Comparison of ENCODE assay signal across 24 cellular contexts in genomic region chr13:33129094-33129832, GRCh38.
A peak's percentile ranks its signal among the peaks of the same experiment; 100 is the strongest.
DNase-seq lines count a peak whose midpoint lies in the region; ATAC-seq, FAIRE-seq and TF ChIP-seq lines count a peak whose summit lies in the region.
"Had no signal": no experiment of that assay in that cellular context is flagged by ENCODE, and none has a peak within 500 bp of the region (broad histone marks: within the 10 kb centered on the region; RNA-seq: fewer than 3 reads in every experiment).

No MANE protein-coding gene starts in this region.

- no peak overlapping the region for H4K91ac ChIP-seq in H1 (replicated peaks; ENCODE audit: insufficient read length, low read length)

- no peak for FAIRE-seq in H1 (lab: Jason Lieb, UNC)
- FAIRE-seq: GM18507 had no signal

- TF ChIP-seq CTCF in H1 (IDR thresholded peaks at IDR 0.05; ENCODE audit: control extremely low read depth in 1 of 3, insufficient read depth in 1 of 3, low read depth in 1 of 3, low read length in 3 of 3), result no peak
- no peak for TF ChIP-seq CTCF in heart left ventricle (IDR thresholded peaks at IDR 0.05)
- no peak for TF ChIP-seq CTCF in sigmoid colon (IDR thresholded peaks at IDR 0.05)

- peak; percentile 62 to 75 (median 64) for ATAC-seq in heart left ventricle
- ATAC-seq in right cardiac atrium, result peak in 1 of 2 donors; percentile 47

- H3K27me3 ChIP-seq in H1 (replicated peaks in 1 of 4; ENCODE audit: control insufficient read depth in 3 of 4, extremely low read depth in 1 of 4, insufficient read depth in 3 of 4, low read length in 3 of 4) (no peaks in the 10 kb centered on the region), heart left ventricle (no peaks in the 10 kb centered on the region), right cardiac atrium (ENCODE audit: control insufficient read depth, insufficient read depth) (no peaks in the 10 kb centered on the region), sigmoid colon (no peaks in the 10 kb centered on the region)

- no peaks in the 10 kb centered on the region for H3K4me1 Mint-ChIP-seq in immature natural killer cell
- H3K4me1 Mint-ChIP-seq: B cell; CD8-positive, alpha-beta memory T cell had no signal

- POLR2A ChIA-PET in H1 (lab: Charles Lee; ENCODE audit: partially characterized antibody), result no interaction called here

- H3K56ac ChIP-seq in H1 (replicated peaks; ENCODE audit: insufficient read length, low read depth, low read length), result no peak overlapping the region

- no peak overlapping the region for H3K27ac Mint-ChIP-seq in immature natural killer cell
- H3K27ac Mint-ChIP-seq: B cell; CD8-positive, alpha-beta memory T cell had no signal

- H3K27me3 Mint-ChIP-seq in immature natural killer cell (ENCODE audit: low read depth in 3 of 3), result peaks cover 0 to 5% (median 0%) of the 10 kb centered on the region in 3 donors
- H3K27me3 Mint-ChIP-seq: B cell had no signal

- TF ChIP-seq POLR2A in H1 (IDR thresholded peaks at IDR 0.05; ENCODE audit: control extremely low read depth in 1 of 2, low read depth in 2 of 2, low read length in 2 of 2) (no peak), heart left ventricle (IDR thresholded peaks at IDR 0.05) (no peak), sigmoid colon (IDR thresholded peaks at IDR 0.05) (no peak), erythroblast (IDR thresholded peaks at IDR 0.05; ENCODE audit: low read length) (no peak)

- no peak overlapping the region for H2BK5ac ChIP-seq in H1 (ENCODE audit: low read depth, low read length)

- H2BK15ac ChIP-seq in H1 (ENCODE audit: low read length), result no peak overlapping the region

- DNase-seq in H1 (ENCODE audit: low read depth in 1 of 2, low spot score in 2 of 2) (no peak), heart left ventricle (peak in 4 of 5 donors; percentile 54 to 82 (median 78)), right cardiac atrium (peak in 2 of 3 donors; percentile 71 to 75), sigmoid colon (no peak), erythroblast (lab: John Stamatoyannopoulos, UW) (no peak), HuH-7.5 (ENCODE audit: low spot score) (no peak), DMS53 treated with DMSO at 0.1 percent for 48 hours (lab: John Stamatoyannopoulos, UW; ENCODE audit: unreplicated experiment) (no peak), immature natural killer cell (no peak)
- DNase-seq: CD8-positive, alpha-beta memory T cell; GM23248; H9; NCI-H1092; NCI-H1417 treated with DMSO at 0.1 percent for 48 hours; NCI-H1694 treated with DMSO at 0.1 percent for 48 hours; NCI-H2081; NCI-H226; NCI-H510A; NCI-H69; SIG-M5 had no signal

- TF ChIP-seq EP300 in H1 (IDR thresholded peaks at IDR 0.05; ENCODE audit: borderline replicate concordance in 1 of 2, low read depth in 2 of 2, low read length in 2 of 2) (no peak), sigmoid colon (IDR thresholded peaks at IDR 0.05) (no peak)

- H2AK5ac ChIP-seq in H1 (ENCODE audit: low read depth, low read length), result no peak overlapping the region

- 95% methylated on average over 19 of the region's 20 CpGs; no CpG with 5 or more reads in 1 of the 2 experiments for WGBS in H1 (ENCODE audit: extremely low coverage in 1 of 2, insufficient coverage in 1 of 2, insufficient read length in 1 of 2, insufficient replicate concordance in 2 of 2, low coverage in 1 of 2, low lambda C conversion rate in 2 of 2, missing lambda C conversion rate in 1 of 2), 2 experiments
- 77 to 83% (median 79%) methylated on average over 17 to 20 of the region's 20 CpGs for WGBS in heart left ventricle, 4 donors
- WGBS in right cardiac atrium, result 85% methylated on average over 20 of the region's 20 CpGs
- WGBS in sigmoid colon, 2 donors, result 96 to 98% methylated on average over 20 of the region's 20 CpGs

- H3K36me3 ChIP-seq in H1 (ENCODE audit: control insufficient read depth in 2 of 4, insufficient read depth in 4 of 4, low read length in 3 of 4) (no peaks in the 10 kb centered on the region), heart left ventricle (peaks cover 0 to 54% (median 36%) of the 10 kb centered on the region in 9 donors), sigmoid colon (peaks cover 10 to 48% (median 12%) of the 10 kb centered on the region in 4 donors)

- no peaks in the 10 kb centered on the region; the same call in 1 of the 2 replicates for H3K23me2 ChIP-seq in H1 (ENCODE audit: low read depth, low read length)

- H3K4me1 ChIP-seq in H1 (replicated peaks in 1 of 4; ENCODE audit: control insufficient read depth in 3 of 4, insufficient read depth in 4 of 4, low read length in 3 of 4) (peaks cover 0 to 4% (median 3%) of the 10 kb centered on the region in 4 experiments; a peak in 3 of 7 replicates), heart left ventricle (peaks cover 11 to 74% (median 53%) of the 10 kb centered on the region in 12 donors), right cardiac atrium (ENCODE audit: control insufficient read depth, insufficient read depth, low read length) (peaks cover 10% of the 10 kb centered on the region), sigmoid colon (peaks cover 0 to 65% (median 55%) of the 10 kb centered on the region in 4 donors)

- H3K4me3 Mint-ChIP-seq in immature natural killer cell, result no peak overlapping the region
- H3K4me3 Mint-ChIP-seq: B cell; CD8-positive, alpha-beta memory T cell; H9 had no signal

- no peaks in the 10 kb centered on the region for H3K9me3 Mint-ChIP-seq in immature natural killer cell
- H3K9me3 Mint-ChIP-seq: H9 had no signal

- H3K4me3 ChIP-seq in H1 (ENCODE audit: extremely low read depth in 1 of 4, insufficient read depth in 2 of 4, low read depth in 3 of 4, low read length in 4 of 4) (no peak overlapping the region), heart left ventricle (no peak overlapping the region), right cardiac atrium (ENCODE audit: low read length) (no peak overlapping the region), sigmoid colon (no peak overlapping the region)
- H3K4me3 ChIP-seq: GM23248, SK-N-MC had no signal

- intact Hi-C loops in heart left ventricle (cut with DNase I), result loop anchor here in 6 of 10 donors (5.0 to 10.0 kb wide), 5 partner anchors 46 to 158 kb away; partner anchors contain the start of gene STARD13 (in 2 of the 6)
- intact Hi-C loops in right cardiac atrium (cut with DNase I), result no loop called here
- intact Hi-C loops in sigmoid colon (cut with DNase I), result loop anchor here (10.0 kb wide), 2 partner anchors 156 to 544 kb away; partner anchors contain the start of genes PDS5B and STARD13

- H4K8ac ChIP-seq in H1 (ENCODE audit: extremely low read depth, insufficient read depth, low read length), result 0 out of 2 replicates have a peak overlapping the region, but pooled peaks have one; percentile 31

- no peak overlapping the region for H2BK120ac ChIP-seq in H1 (replicated peaks; ENCODE audit: low read depth, low read length)

- H4K5ac ChIP-seq in H1 (ENCODE audit: insufficient read length, low read depth, low read length), result no peak overlapping the region

- no peaks in the 10 kb centered on the region for H3K79me1 ChIP-seq in H1 (ENCODE audit: low read depth, low read length)

- H3K14ac ChIP-seq in H1 (ENCODE audit: insufficient read length), result no peak overlapping the region

- no peak overlapping the region for H3K18ac ChIP-seq in H1 (ENCODE audit: extremely low read depth, low read length)

- no peak overlapping the region for H2AFZ ChIP-seq in H1 (ENCODE audit: low read length)
- H2AFZ ChIP-seq: GM23248 had no signal

- H3K4ac ChIP-seq in H1 (replicated peaks; ENCODE audit: insufficient read length, low read depth, low read length), result no peak overlapping the region

- H3K9ac ChIP-seq in H1 (replicated peaks in 1 of 4; ENCODE audit: extremely low read depth in 1 of 4, low read depth in 3 of 4, low read length in 3 of 4), result no peak overlapping the region
- H3K9ac ChIP-seq: GM23248 had no signal

- CTCF ChIA-PET in H1 (lab: Charles Lee; ENCODE audit: partially characterized antibody), result no interaction called here

- H4K20me1 ChIP-seq in H1 (replicated peaks in 1 of 2; ENCODE audit: control insufficient read depth in 1 of 2, insufficient read depth in 2 of 2, low read length in 2 of 2), result no peaks in the 10 kb centered on the region

- TF ChIP-seq RAD21 in H1 (IDR thresholded peaks at IDR 0.05 in 1 of 2, conservative IDR thresholded peaks at IDR 0.05 in 1 of 2; ENCODE audit: low read depth in 2 of 2, low read length in 2 of 2), result no peak

- no peak overlapping the region for H2BK12ac ChIP-seq in H1 (ENCODE audit: low read depth, low read length)

- no peaks in the 10 kb centered on the region for H3K79me2 ChIP-seq in H1 (ENCODE audit: control insufficient read depth in 1 of 2, insufficient read depth in 2 of 2, low read length in 2 of 2)

- no peaks in the 10 kb centered on the region for H3K36me3 Mint-ChIP-seq in immature natural killer cell
- H3K36me3 Mint-ChIP-seq: CD8-positive, alpha-beta memory T cell had no signal

- H2BK20ac ChIP-seq in H1 (ENCODE audit: low read length), result no peak overlapping the region

- no peak overlapping the region for H3K23ac ChIP-seq in H1 (ENCODE audit: insufficient read length)

- H3K4me2 ChIP-seq in H1 (ENCODE audit: insufficient read depth in 1 of 2, low read depth in 2 of 2, low read length in 2 of 2), result no peak overlapping the region

- H3K9me3 ChIP-seq in H1 (ENCODE audit: insufficient read depth in 2 of 2, low read depth in 1 of 2, low read length in 1 of 2), result no peaks in the 10 kb centered on the region
- no peaks in the 10 kb centered on the region for H3K9me3 ChIP-seq in heart left ventricle
- H3K9me3 ChIP-seq in right cardiac atrium (ENCODE audit: control insufficient read depth, low read length), result no peaks in the 10 kb centered on the region
- H3K9me3 ChIP-seq in sigmoid colon, result no peaks in the 10 kb centered on the region

- no peak overlapping the region for H3K27ac ChIP-seq in H1 (ENCODE audit: low read depth, low read length)
- peak overlapping the region in 9 of 12 donors; percentile 5 to 87 (median 26) for H3K27ac ChIP-seq in heart left ventricle
- peak overlapping the region; percentile 30 for H3K27ac ChIP-seq in right cardiac atrium (ENCODE audit: low read length)
- H3K27ac ChIP-seq in sigmoid colon, result peak overlapping the region in 3 of 4 donors; percentile 82 to 87 (median 86)
- H3K27ac ChIP-seq: C4-2B, GM23248, RWPE1, SK-N-MC had no signal

Comparison
In these comparisons a context has a peak if more than half of its experiments do, and no peak if none do; other contexts are left out.
1. intact Hi-C loops: an anchor here in heart left ventricle (5.0 to 10.0 kb wide) and sigmoid colon (10.0 kb wide); none called in right cardiac atrium.
2. DNase-seq: peak in heart left ventricle (4 of 5) and right cardiac atrium (2 of 3); none in H1 (0 of 2), sigmoid colon (single experiment), erythroblast (0 of 2), HuH-7.5 (single experiment), DMS53 treated with DMSO at 0.1 percent for 48 hours (single experiment) and immature natural killer cell (0 of 3).